16 cellular contexts compared by ENCODE assay signal in the genomic region with DNA sequence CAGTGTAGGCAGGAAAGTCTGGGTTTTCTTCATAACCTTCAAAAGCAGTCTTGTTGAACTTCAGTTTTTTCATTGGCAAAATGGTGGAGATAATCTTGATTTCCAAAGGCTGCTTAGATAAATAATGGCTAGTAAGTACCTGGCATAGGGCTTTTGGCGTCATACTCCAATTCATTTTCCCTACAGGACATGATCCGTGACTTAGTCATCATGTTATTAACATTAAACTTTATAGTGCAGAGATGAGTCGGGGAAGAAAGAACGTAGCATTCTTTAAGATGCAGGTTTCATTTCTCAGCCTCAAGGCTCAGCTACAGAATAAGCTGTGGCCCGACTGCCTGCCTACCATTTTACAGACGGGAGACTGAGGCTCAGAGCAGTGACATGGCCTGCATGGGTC.
DNase-seq lines count a peak whose midpoint lies in the region; ATAC-seq and TF ChIP-seq lines count a peak whose summit lies in the region.
"Had no signal": no experiment of that assay in that cellular context is flagged by ENCODE, and none has a peak within 500 bp of the region (broad histone marks: within the 10 kb centered on the region; RNA-seq: fewer than 3 reads in every experiment).

No MANE protein-coding gene starts in this region.

- H3K27ac Mint-ChIP-seq in HFFc6 = peak overlapping the region; percentile 88
- H3K27ac Mint-ChIP-seq: activated naive CD8-positive, alpha-beta T cell; immature natural killer cell had no signal

- peaks cover 2% of the 10 kb centered on the region for H3K27me3 Mint-ChIP-seq in HFFc6 (ENCODE audit: insufficient read depth)
- H3K27me3 Mint-ChIP-seq: activated naive CD8-positive, alpha-beta T cell had no signal

- H3K27me3 ChIP-seq in adipocyte (replicated peaks; ENCODE audit: control insufficient read depth, insufficient read depth, low read length) = no peaks in the 10 kb centered on the region

- H3K4me3 ChIP-seq in adipocyte (ENCODE audit: low read length) (no peak overlapping the region), fibroblast of pulmonary artery (replicated peaks; ENCODE audit: low read depth, low read length) (no peak overlapping the region)
- H3K4me3 ChIP-seq: skin epidermis had no signal

- peaks cover 19% of the 10 kb centered on the region for H3K4me1 ChIP-seq in adipocyte (ENCODE audit: control insufficient read depth, insufficient read depth, low read length)

- peak; percentile 76 for DNase-seq in A172 (ENCODE audit: low spot score)
- DNase-seq in HFFc6 = peak; percentile 86
- peak; percentile 18 for DNase-seq in adipocyte (ENCODE audit: low read depth)
- peak; percentile 70 for DNase-seq in fibroblast of pulmonary artery (ENCODE audit: low read depth)
- DNase-seq in activated CD4-positive, CD25-positive, alpha-beta regulatory T cell treated with anti-CD3 and anti-CD28 coated beads, Interleukin-2, amount 50 U/mL, for 72 hours = no peak
- DNase-seq in HK-2 (ENCODE audit: unreplicated experiment) = no peak
- no peak for DNase-seq in SKM-1 (lab: John Stamatoyannopoulos, UW; ENCODE audit: unreplicated experiment)
- DNase-seq: activated CD4-positive, alpha-beta T cell treated with anti-CD3 and anti-CD28 coated beads for 1 hour; activated CD8-positive, alpha-beta memory T cell treated with anti-CD3 and anti-CD28 coated beads, Interleukin-2, amount 50 U/mL, for 48 hours; immature natural killer cell; KBM-7; NCI-H1417 treated with DMSO at 0.1 percent for 48 hours; stimulated activated naive CD4-positive, alpha-beta T cell had no signal

- peaks cover 65% of the 10 kb centered on the region for H3K4me1 Mint-ChIP-seq in HFFc6 (ENCODE audit: low read depth)

- peaks cover 18% of the 10 kb centered on the region for H3K36me3 ChIP-seq in adipocyte (ENCODE audit: control insufficient read depth, insufficient read depth, low read length, severe bottlenecking)

- H3K9ac ChIP-seq in adipocyte (ENCODE audit: low read length) = no peak overlapping the region

- peak overlapping the region; percentile 61 for H3K4me3 Mint-ChIP-seq in HFFc6
- H3K4me3 Mint-ChIP-seq: activated naive CD8-positive, alpha-beta T cell; immature natural killer cell had no signal

- no peak for ATAC-seq in HG02759 (IDR thresholded peaks at IDR 0.05; ENCODE audit: unreplicated experiment)

- H3K9me3 Mint-ChIP-seq in HFFc6 = no peaks in the 10 kb centered on the region
- H3K9me3 Mint-ChIP-seq: immature natural killer cell had no signal

- H3K36me3 Mint-ChIP-seq in HFFc6 (ENCODE audit: low read depth) = peaks cover 31% of the 10 kb centered on the region

- TF ChIP-seq CTCF in HFFc6 (IDR thresholded peaks at IDR 0.05) (no peak), fibroblast of pulmonary artery (IDR thresholded peaks at IDR 0.05; ENCODE audit: low read length, missing control alignments) (no peak)

- no peaks in the 10 kb centered on the region for H3K9me3 ChIP-seq in adipocyte (ENCODE audit: control insufficient read depth, low read length)

Comparison
In these comparisons a context has a peak if more than half of its experiments do, and no peak if none do; other contexts are left out.
1. DNase-seq: peak in A172 (single experiment), HFFc6 (single experiment), adipocyte (single experiment) and fibroblast of pulmonary artery (single experiment); none in activated CD4-positive, CD25-positive, alpha-beta regulatory T cell treated with anti-CD3 and anti-CD28 coated beads, Interleukin-2, amount 50 U/mL, for 72 hours (single experiment), HK-2 (single experiment) and SKM-1 (single experiment).